24 cellular contexts compared by ENCODE assay signal in the genomic region with DNA sequence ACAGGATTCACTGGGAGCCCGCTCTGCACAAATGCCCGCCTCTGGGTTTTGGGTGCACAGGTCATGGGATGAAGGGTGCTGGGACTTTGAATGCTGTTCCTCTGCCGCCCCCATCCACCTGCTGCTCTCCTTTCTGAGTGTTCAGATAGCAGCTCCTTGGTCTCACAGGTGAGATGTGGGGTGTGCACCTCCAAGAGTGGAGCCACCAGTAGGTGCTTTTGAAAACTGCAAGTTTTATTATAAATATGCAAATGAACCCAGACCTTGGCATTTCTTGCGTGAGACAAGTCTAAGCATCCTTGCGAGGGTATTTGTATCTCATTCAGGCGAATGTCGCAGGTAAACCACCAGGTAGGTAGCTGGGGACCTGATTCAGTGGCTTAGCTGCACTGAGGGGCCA.
"Had no signal": no experiment of that assay in that cellular context is flagged by ENCODE, and none has a peak within 500 bp of the region (broad histone marks: within the 10 kb centered on the region; RNA-seq: fewer than 3 reads in every experiment).

No MANE protein-coding gene starts in this region.

- H3K4me2 ChIP-seq: hepatocyte, neural progenitor cell had no signal

- H3K4me1 ChIP-seq: neural progenitor cell, prostate gland, sigmoid colon, spleen, testis, tibial artery had no signal

- FAIRE-seq: kidney had no signal

- H3K79me2 ChIP-seq: hepatocyte had no signal

- H2AFZ ChIP-seq: hepatocyte, neural progenitor cell had no signal

- H3K4me3 ChIP-seq: dorsolateral prefrontal cortex, heart left ventricle, hepatocyte, mucosa of descending colon, neural progenitor cell, prostate gland, right atrium auricular region, sigmoid colon, skin epidermis, spleen, testis, tibial artery had no signal

- H3K9me3 ChIP-seq: prostate gland, testis had no signal

- ATAC-seq: esophagus mucosa; left lobe of liver; mucosa of descending colon; stimulated activated memory B cell treated with anti-CD40 and anti-IgM and Interleukin-4, amounts not matched to agents 10 μg/mL and 1 μg/mL and 100 μg/mL, for 72 hours; stimulated activated naive CD8-positive, alpha-beta T cell treated with anti-CD3 and anti-CD28 coated beads, Interleukin-15, Interleukin-2, amounts not matched to agents 100 U/mL and 50 U/mL, for 24 hours had no signal

- DNase-seq: dorsolateral prefrontal cortex; effector CD4-positive, alpha-beta T cell; foreskin melanocyte; heart left ventricle; kidney; mesenchymal stem cell; mucosa of descending colon; naive B cell; nucleus accumbens; sigmoid colon; spleen; stimulated activated CD4-positive, alpha-beta T cell treated with anti-CD3 and anti-CD28 coated beads, Interleukin-4, amount 100 ng/mL, for 4 hours; stimulated activated naive CD8-positive, alpha-beta T cell treated with anti-CD3 and anti-CD28 coated beads, Interleukin-15, Interleukin-2, amounts not matched to agents 100 U/mL and 50 U/mL, for 24 hours; substantia nigra; testis; tibial artery had no signal

- H3K27ac ChIP-seq: dorsolateral prefrontal cortex, heart left ventricle, hepatocyte, neural progenitor cell, prostate gland, right atrium auricular region, sigmoid colon, skin epidermis, spleen, testis, tibial artery had no signal

- H3K9ac ChIP-seq: neural progenitor cell had no signal

- H3K27me3 ChIP-seq: dorsolateral prefrontal cortex, heart left ventricle, hepatocyte, neural progenitor cell, right atrium auricular region, sigmoid colon, spleen, testis, tibial artery had no signal

- H3K36me3 ChIP-seq: prostate gland had no signal
